Comparison of ENCODE assay signal across 29 cellular contexts in genomic region chr9:36437790-36438189, GRCh38.
"Had no signal": no experiment of that assay in that cellular context is flagged by ENCODE, and none has a peak within 500 bp of the region (broad histone marks: within the 10 kb centered on the region; RNA-seq: fewer than 3 reads in every experiment).

No MANE protein-coding gene starts in this region.

- H3K4me3 Mint-ChIP-seq: activated CD4-positive, alpha-beta memory T cell treated with anti-CD3 and anti-CD28 coated beads for 36 hours; activated CD4-positive, alpha-beta T cell treated with anti-CD3 and anti-CD28 coated beads, Interleukin-2, amount 10 ng/mL, durations not matched to agents 24 days and 14 days; activated naive CD4-positive, alpha-beta T cell treated with anti-CD3 and anti-CD28 coated beads, Interleukin-2, amount 10 ng/mL, durations not matched to agents 7 days and 5 days; nephron; stimulated activated naive CD8-positive, alpha-beta T cell treated with anti-CD3 and anti-CD28 coated beads, Interleukin-15, Interleukin-2, amounts not matched to agents 100 ng/mL and 50 ng/mL, for 24 hours; T-helper 17 cell had no signal

- H3K27ac Mint-ChIP-seq: activated CD4-positive, alpha-beta memory T cell treated with anti-CD3 and anti-CD28 coated beads for 36 hours; activated CD4-positive, alpha-beta T cell treated with anti-CD3 and anti-CD28 coated beads, Interleukin-2, amount 10 ng/mL, durations not matched to agents 24 days and 14 days; activated naive CD4-positive, alpha-beta T cell treated with anti-CD3 and anti-CD28 coated beads, Interleukin-2, amount 10 ng/mL, durations not matched to agents 7 days and 5 days; nephron; progenitor cell of endocrine pancreas; stimulated activated naive CD8-positive, alpha-beta T cell treated with anti-CD3 and anti-CD28 coated beads, Interleukin-15, Interleukin-2, amounts not matched to agents 100 ng/mL and 50 ng/mL, for 24 hours; T-helper 17 cell had no signal

- H3K4me3 ChIP-seq: left lung, lower lobe of right lung, mucosa of descending colon, skin epidermis, thoracic aorta, upper lobe of left lung, vagina had no signal

- ATAC-seq: esophagus mucosa, lower lobe of right lung, mucosa of descending colon, sciatic nerve, T-helper 17 cell had no signal

- H3K9me3 ChIP-seq: left lung, lower lobe of right lung, mucosa of descending colon, neutrophil, thoracic aorta, upper lobe of left lung, vagina had no signal

- H3K36me3 Mint-ChIP-seq: activated naive CD4-positive, alpha-beta T cell treated with anti-CD3 and anti-CD28 coated beads, Interleukin-2, amount 10 ng/mL, durations not matched to agents 7 days and 5 days had no signal

- H3K27me3 ChIP-seq: left lung, neutrophil, upper lobe of left lung, vagina had no signal

- H3K27ac ChIP-seq: left lung, lower lobe of right lung, neutrophil, skin epidermis, thoracic aorta, upper lobe of left lung, vagina, WERI-Rb-1 had no signal

- H3K9me3 Mint-ChIP-seq: activated CD4-positive, alpha-beta memory T cell treated with anti-CD3 and anti-CD28 coated beads for 36 hours; activated CD4-positive, alpha-beta T cell treated with anti-CD3 and anti-CD28 coated beads, Interleukin-2, amount 10 ng/mL, durations not matched to agents 24 days and 14 days; activated naive CD4-positive, alpha-beta T cell treated with anti-CD3 and anti-CD28 coated beads, Interleukin-2, amount 10 ng/mL, durations not matched to agents 7 days and 5 days; nephron; stimulated activated naive CD8-positive, alpha-beta T cell treated with anti-CD3 and anti-CD28 coated beads, Interleukin-15, Interleukin-2, amounts not matched to agents 100 ng/mL and 50 ng/mL, for 24 hours had no signal

- DNase-seq: activated CD4-positive, alpha-beta memory T cell treated with anti-CD3 and anti-CD28 coated beads for 36 hours; activated CD4-positive, alpha-beta T cell treated with anti-CD3 and anti-CD28 coated beads, Interleukin-2, amount 10 ng/mL, durations not matched to agents 24 days and 14 days; activated CD4-positive, CD25-positive, alpha-beta regulatory T cell treated with anti-CD3 and anti-CD28 coated beads, Interleukin-2, amount 50 U/mL, for 72 hours; activated CD8-positive, alpha-beta memory T cell treated with anti-CD3 and anti-CD28 coated beads, Interleukin-2, amount 50 U/mL, for 4 hours; activated gamma-delta T cell; activated naive CD4-positive, alpha-beta T cell treated with anti-CD3 and anti-CD28 coated beads, Interleukin-2, amount 10 ng/mL, durations not matched to agents 7 days and 5 days; activated T-cell treated with anti-CD3 and anti-CD28 coated beads, Interleukin-2, amount 50 U/mL, for 1 hour; amygdala; cerebellar nuclear complex; cortex of kidney; foreskin melanocyte; left lung; lower lobe of right lung; mucosa of descending colon; stimulated activated CD4-positive, alpha-beta T cell treated with anti-CD3 and anti-CD28 coated beads, Interleukin-12 subunit alpha, Interleukin-12 subunit beta, amount 100 ng/mL, for 4 hours; stimulated activated CD4-positive, alpha-beta T cell treated with anti-CD3 and anti-CD28 coated beads, Interleukin-4, amount 100 ng/mL, for 1 hour; T-helper 17 cell; T1000; upper lobe of left lung; WERI-Rb-1 had no signal

- H3K4me1 ChIP-seq: vagina had no signal

- H3K27me3 Mint-ChIP-seq: activated CD4-positive, alpha-beta memory T cell treated with anti-CD3 and anti-CD28 coated beads for 36 hours; activated CD4-positive, alpha-beta T cell treated with anti-CD3 and anti-CD28 coated beads, Interleukin-2, amount 10 ng/mL, durations not matched to agents 24 days and 14 days; activated naive CD4-positive, alpha-beta T cell treated with anti-CD3 and anti-CD28 coated beads, Interleukin-2, amount 10 ng/mL, durations not matched to agents 7 days and 5 days; progenitor cell of endocrine pancreas; stimulated activated naive CD8-positive, alpha-beta T cell treated with anti-CD3 and anti-CD28 coated beads, Interleukin-15, Interleukin-2, amounts not matched to agents 100 ng/mL and 50 ng/mL, for 24 hours; T-helper 17 cell had no signal

- H3K36me3 ChIP-seq: left lung, neutrophil, thoracic aorta, upper lobe of left lung, vagina, WERI-Rb-1 had no signal
